ENCODE assay signal across 1 cellular context in the genomic region with DNA sequence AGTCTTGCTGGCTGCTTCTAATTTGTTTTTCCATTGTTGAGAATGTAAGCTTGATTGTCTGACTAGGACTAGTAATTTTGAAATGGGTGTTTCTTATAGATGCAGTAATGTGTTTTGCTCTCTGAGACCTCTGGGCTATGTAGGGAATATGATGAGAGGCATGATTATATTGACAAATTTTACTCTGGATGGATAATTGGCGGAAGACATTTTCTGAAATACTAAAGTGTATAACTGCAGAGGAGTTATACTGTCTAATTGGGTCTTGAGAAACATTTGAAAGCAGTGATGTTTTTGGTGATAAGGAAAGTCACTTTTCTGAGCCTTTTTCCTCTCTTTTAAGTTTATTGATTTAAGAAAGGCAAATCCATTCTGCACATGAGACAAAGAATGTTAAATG.
TF ChIP-seq lines count a peak whose summit lies in the region.

No MANE protein-coding gene starts in this region.

TF ChIP-seq in HepG2, 621 proteins besides CTCF, POLR2A, EP300 and RAD21 (continued from another document):
- TF ChIP-seq, protein P1, sequence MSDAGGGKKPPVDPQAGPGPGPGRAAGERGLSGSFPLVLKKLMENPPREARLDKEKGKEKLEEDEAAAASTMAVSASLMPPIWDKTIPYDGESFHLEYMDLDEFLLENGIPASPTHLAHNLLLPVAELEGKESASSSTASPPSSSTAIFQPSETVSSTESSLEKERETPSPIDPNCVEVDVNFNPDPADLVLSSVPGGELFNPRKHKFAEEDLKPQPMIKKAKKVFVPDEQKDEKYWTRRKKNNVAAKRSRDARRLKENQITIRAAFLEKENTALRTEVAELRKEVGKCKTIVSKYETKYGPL (CRISPR knock-in tag; IDR thresholded peaks at IDR 0.05), result no peak
- TF ChIP-seq, protein P2, sequence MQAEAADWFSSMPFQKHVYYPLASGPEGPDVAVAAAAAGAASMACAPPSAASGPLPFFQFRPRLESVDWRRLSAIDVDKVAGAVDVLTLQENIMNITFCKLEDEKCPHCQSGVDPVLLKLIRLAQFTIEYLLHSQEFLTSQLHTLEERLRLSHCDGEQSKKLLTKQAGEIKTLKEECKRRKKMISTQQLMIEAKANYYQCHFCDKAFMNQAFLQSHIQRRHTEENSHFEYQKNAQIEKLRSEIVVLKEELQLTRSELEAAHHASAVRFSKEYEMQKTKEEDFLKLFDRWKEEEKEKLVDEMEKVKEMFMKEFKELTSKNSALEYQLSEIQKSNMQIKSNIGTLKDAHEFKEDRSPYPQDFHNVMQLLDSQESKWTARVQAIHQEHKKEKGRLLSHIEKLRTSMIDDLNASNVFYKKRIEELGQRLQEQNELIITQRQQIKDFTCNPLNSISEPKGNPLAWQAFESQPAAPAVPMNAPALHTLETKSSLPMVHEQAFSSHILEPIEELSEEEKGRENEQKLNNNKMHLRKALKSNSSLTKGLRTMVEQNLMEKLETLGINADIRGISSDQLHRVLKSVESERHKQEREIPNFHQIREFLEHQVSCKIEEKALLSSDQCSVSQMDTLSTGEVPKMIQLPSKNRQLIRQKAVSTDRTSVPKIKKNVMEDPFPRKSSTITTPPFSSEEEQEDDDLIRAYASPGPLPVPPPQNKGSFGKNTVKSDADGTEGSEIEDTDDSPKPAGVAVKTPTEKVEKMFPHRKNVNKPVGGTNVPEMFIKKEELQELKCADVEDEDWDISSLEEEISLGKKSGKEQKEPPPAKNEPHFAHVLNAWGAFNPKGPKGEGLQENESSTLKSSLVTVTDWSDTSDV (CRISPR knock-in tag; IDR thresholded peaks at IDR 0.05), result no peak
- TF ChIP-seq TCF7 (IDR thresholded peaks at IDR 0.05; ENCODE audit: low read depth), result no peak
- no peak for TF ChIP-seq ZSCAN31 (CRISPR knock-in tag; IDR thresholded peaks at IDR 0.05; ENCODE audit: low read depth)
- TF ChIP-seq RELA (CRISPR knock-in tag; IDR thresholded peaks at IDR 0.05), result no peak
- no peak for TF ChIP-seq ZNF274 (CRISPR knock-in tag; IDR thresholded peaks at IDR 0.05)
- TF ChIP-seq, protein P3, sequence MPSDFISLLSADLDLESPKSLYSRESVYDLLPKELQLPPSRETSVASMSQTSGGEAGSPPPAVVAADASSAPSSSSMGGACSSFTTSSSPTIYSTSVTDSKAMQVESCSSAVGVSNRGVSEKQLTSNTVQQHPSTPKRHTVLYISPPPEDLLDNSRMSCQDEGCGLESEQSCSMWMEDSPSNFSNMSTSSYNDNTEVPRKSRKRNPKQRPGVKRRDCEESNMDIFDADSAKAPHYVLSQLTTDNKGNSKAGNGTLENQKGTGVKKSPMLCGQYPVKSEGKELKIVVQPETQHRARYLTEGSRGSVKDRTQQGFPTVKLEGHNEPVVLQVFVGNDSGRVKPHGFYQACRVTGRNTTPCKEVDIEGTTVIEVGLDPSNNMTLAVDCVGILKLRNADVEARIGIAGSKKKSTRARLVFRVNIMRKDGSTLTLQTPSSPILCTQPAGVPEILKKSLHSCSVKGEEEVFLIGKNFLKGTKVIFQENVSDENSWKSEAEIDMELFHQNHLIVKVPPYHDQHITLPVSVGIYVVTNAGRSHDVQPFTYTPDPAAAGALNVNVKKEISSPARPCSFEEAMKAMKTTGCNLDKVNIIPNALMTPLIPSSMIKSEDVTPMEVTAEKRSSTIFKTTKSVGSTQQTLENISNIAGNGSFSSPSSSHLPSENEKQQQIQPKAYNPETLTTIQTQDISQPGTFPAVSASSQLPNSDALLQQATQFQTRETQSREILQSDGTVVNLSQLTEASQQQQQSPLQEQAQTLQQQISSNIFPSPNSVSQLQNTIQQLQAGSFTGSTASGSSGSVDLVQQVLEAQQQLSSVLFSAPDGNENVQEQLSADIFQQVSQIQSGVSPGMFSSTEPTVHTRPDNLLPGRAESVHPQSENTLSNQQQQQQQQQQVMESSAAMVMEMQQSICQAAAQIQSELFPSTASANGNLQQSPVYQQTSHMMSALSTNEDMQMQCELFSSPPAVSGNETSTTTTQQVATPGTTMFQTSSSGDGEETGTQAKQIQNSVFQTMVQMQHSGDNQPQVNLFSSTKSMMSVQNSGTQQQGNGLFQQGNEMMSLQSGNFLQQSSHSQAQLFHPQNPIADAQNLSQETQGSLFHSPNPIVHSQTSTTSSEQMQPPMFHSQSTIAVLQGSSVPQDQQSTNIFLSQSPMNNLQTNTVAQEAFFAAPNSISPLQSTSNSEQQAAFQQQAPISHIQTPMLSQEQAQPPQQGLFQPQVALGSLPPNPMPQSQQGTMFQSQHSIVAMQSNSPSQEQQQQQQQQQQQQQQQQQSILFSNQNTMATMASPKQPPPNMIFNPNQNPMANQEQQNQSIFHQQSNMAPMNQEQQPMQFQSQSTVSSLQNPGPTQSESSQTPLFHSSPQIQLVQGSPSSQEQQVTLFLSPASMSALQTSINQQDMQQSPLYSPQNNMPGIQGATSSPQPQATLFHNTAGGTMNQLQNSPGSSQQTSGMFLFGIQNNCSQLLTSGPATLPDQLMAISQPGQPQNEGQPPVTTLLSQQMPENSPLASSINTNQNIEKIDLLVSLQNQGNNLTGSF (CRISPR knock-in tag; IDR thresholded peaks at IDR 0.05), result no peak
- TF ChIP-seq ZBTB38 (CRISPR knock-in tag; IDR thresholded peaks at IDR 0.05), result no peak
- TF ChIP-seq ZNF616 (CRISPR knock-in tag; IDR thresholded peaks at IDR 0.05; ENCODE audit: low read depth), result no peak
- TF ChIP-seq BHLHE40 (IDR thresholded peaks at IDR 0.05; ENCODE audit: low read length), result no peak
- no peak for TF ChIP-seq MIXL1 (CRISPR knock-in tag; IDR thresholded peaks at IDR 0.05)
